In the genomic region with DNA sequence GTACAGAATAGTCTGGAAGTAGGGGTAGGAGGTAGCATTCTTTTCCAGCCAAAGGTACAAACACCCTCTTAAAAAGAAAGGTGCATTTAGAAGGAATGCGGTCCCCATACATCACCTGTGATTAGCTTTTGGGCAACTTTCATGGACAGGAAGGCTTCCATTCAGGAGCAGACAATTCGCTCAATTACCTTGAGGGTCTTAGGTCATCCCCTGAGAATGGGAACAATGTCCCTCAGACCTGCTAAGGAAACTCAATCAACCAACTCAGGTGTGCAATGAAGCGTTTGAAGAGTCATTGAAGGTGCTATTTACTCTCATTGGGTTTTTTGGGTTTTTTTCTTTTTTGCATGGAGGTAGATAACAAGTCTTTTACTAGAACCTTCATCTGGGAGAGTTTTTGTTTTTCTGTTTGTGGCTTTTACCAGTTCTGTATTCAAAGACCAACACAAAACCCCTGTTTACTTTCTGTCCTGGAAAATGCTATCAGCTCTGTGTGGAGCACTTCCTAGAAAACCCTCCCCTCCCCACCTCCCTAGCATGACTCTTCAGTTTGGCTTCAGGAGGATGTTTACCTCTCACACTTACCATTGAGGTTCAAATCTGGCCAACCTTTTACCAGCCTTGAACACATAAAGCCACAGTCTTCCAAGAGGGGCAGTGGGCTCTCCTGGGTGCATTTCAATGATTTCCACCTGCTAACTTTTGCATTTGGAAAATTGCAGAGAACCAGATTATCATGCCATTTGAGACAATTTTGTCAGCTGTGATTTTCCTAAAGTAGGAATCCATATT, we compare ENCODE assay signal across 23 cellular contexts.
DNase-seq lines count a peak whose midpoint lies in the region; ATAC-seq and TF ChIP-seq lines count a peak whose summit lies in the region.
"Had no signal": no experiment of that assay in that cellular context is flagged by ENCODE, and none has a peak within 500 bp of the region (broad histone marks: within the 10 kb centered on the region; RNA-seq: fewer than 3 reads in every experiment).

No MANE protein-coding gene starts in this region.

- H3K27me3 Mint-ChIP-seq in activated T-helper 2 cell treated with anti-CD3 and anti-CD28 coated beads, Interferon-gamma antibody, Interleukin-2, Interleukin-4, amounts not matched to agents 10 μg/mL and 5 μg/mL and 100 μg/mL, durations not matched to agents 14 hours and 24 hours and 36 hours (ENCODE audit: low read depth), result no peaks in the 10 kb centered on the region

- H3K4me2 ChIP-seq in DND-41 (ENCODE audit: insufficient read depth, low read length), result peak overlapping the region; percentile 15
- H3K4me2 ChIP-seq: smooth muscle cell had no signal

- H3K4me3 Mint-ChIP-seq in activated T-helper 2 cell treated with anti-CD3 and anti-CD28 coated beads, Interferon-gamma antibody, Interleukin-2, Interleukin-4, amounts not matched to agents 10 μg/mL and 5 μg/mL and 100 μg/mL, durations not matched to agents 14 hours and 24 hours and 36 hours (ENCODE audit: low read depth), result no peak overlapping the region
- H3K4me3 Mint-ChIP-seq: naive B cell had no signal

- no peak for TF ChIP-seq EP300 in upper lobe of left lung (IDR thresholded peaks at IDR 0.05)

- intact Hi-C loops in activated T-helper 2 cell treated with anti-CD3 and anti-CD28 coated beads, Interferon-gamma antibody, Interleukin-2, Interleukin-4, amounts not matched to agents 10 μg/mL and 5 μg/mL and 100 μg/mL, durations not matched to agents 14 hours and 24 hours and 36 hours (cut with micrococcal nuclease), result loop anchor here (5.0 kb wide), 3 partner anchors 67 to 333 kb away; no protein-coding TSS in a partner anchor

- no peak overlapping the region; the same call in 1 of the 2 replicates for H3K9ac ChIP-seq in DND-41 (ENCODE audit: low read depth, low read length)

- H3K9me3 ChIP-seq in DND-41 (ENCODE audit: insufficient read depth, low read length, severe bottlenecking), result no peaks in the 10 kb centered on the region
- H3K9me3 ChIP-seq in upper lobe of left lung, result no peaks in the 10 kb centered on the region
- H3K9me3 ChIP-seq: body of pancreas, esophagus squamous epithelium, gastroesophageal sphincter, tibial artery had no signal

- no peak for TF ChIP-seq CTCF in DND-41 (IDR thresholded peaks at IDR 0.05; ENCODE audit: borderline replicate concordance, extremely low read depth, low read length, poor library complexity, severe bottlenecking)
- TF ChIP-seq CTCF in upper lobe of left lung (IDR thresholded peaks at IDR 0.05), result no peak

- H3K27ac ChIP-seq in DND-41 (ENCODE audit: low read length) (peak overlapping the region; percentile 74), upper lobe of left lung (no peak overlapping the region)
- H3K27ac ChIP-seq: body of pancreas, esophagus squamous epithelium, gastroesophageal sphincter, tibial artery had no signal

- peak overlapping the region; percentile 2 for H3K27ac Mint-ChIP-seq in activated T-helper 2 cell treated with anti-CD3 and anti-CD28 coated beads, Interferon-gamma antibody, Interleukin-2, Interleukin-4, amounts not matched to agents 10 μg/mL and 5 μg/mL and 100 μg/mL, durations not matched to agents 14 hours and 24 hours and 36 hours
- H3K27ac Mint-ChIP-seq: activated naive CD4-positive, alpha-beta T cell treated with anti-CD3 and anti-CD28 coated beads, Interleukin-2, amount 50 U/mL, for 72 hours had no signal

- H3K27me3 ChIP-seq in DND-41 (ENCODE audit: insufficient read depth, low read length, poor library complexity), result no peaks in the 10 kb centered on the region
- no peaks in the 10 kb centered on the region for H3K27me3 ChIP-seq in upper lobe of left lung
- H3K27me3 ChIP-seq: body of pancreas, esophagus squamous epithelium, gastroesophageal sphincter had no signal

- H3K4me3 ChIP-seq in DND-41 (ENCODE audit: low read depth in 1 of 2, low read length in 2 of 2) (peak overlapping the region in 1 of 2 experiments; percentile 0; a peak in 1 of 4 replicates), upper lobe of left lung (no peak overlapping the region)
- H3K4me3 ChIP-seq: body of pancreas, esophagus squamous epithelium, gastroesophageal sphincter, smooth muscle cell, tibial artery had no signal

- no peak for TF ChIP-seq POLR2A in upper lobe of left lung (IDR thresholded peaks at IDR 0.05)

- peaks cover 75% of the 10 kb centered on the region for H3K4me1 ChIP-seq in DND-41 (ENCODE audit: insufficient read depth, low read length)
- H3K4me1 ChIP-seq in upper lobe of left lung, result peaks cover 5 to 15% (median 8%) of the 10 kb centered on the region in 4 donors
- H3K4me1 ChIP-seq: body of pancreas, tibial artery had no signal

- peaks cover 18% of the 10 kb centered on the region for H3K36me3 Mint-ChIP-seq in activated T-helper 2 cell treated with anti-CD3 and anti-CD28 coated beads, Interferon-gamma antibody, Interleukin-2, Interleukin-4, amounts not matched to agents 10 μg/mL and 5 μg/mL and 100 μg/mL, durations not matched to agents 14 hours and 24 hours and 36 hours (ENCODE audit: low read depth)
- H3K36me3 Mint-ChIP-seq: activated naive CD4-positive, alpha-beta T cell treated with anti-CD3 and anti-CD28 coated beads, Interleukin-2, amount 50 U/mL, for 72 hours; naive B cell had no signal

- DNase-seq in DMS53 (lab: John Stamatoyannopoulos, UW) (peak; percentile 47), DND-41 (peak; percentile 62), NCI-H345 (lab: John Stamatoyannopoulos, UW) (peak; percentile 31), GM03348 (ENCODE audit: low spot score) (no peak), upper lobe of left lung (no peak)
- DNase-seq in activated T-helper 2 cell treated with anti-CD3 and anti-CD28 coated beads, Interferon-gamma antibody, Interleukin-2, Interleukin-4, amounts not matched to agents 10 μg/mL and 5 μg/mL and 100 μg/mL, durations not matched to agents 14 hours and 24 hours and 36 hours (ENCODE audit: low spot score), result no peak
- DNase-seq: activated CD4-positive, alpha-beta T cell treated with anti-CD3 and anti-CD28 coated beads for 4 hours; body of pancreas; effector memory CD4-positive, alpha-beta T cell; EL; esophagus squamous epithelium; kidney glomerular epithelial cell; mammary epithelial cell; naive B cell; NCI-H226; NK-92 treated with Interleukin-12 subunit alpha and Interleukin-12 subunit beta, amount 100 ng/mL, for 24 hours; stimulated activated CD4-positive, alpha-beta T cell treated with anti-CD3 and anti-CD28 coated beads, Interleukin-2, amount 100 ng/mL, for 48 hours; stimulated activated naive CD8-positive, alpha-beta T cell treated with anti-CD3 and anti-CD28 coated beads, Interleukin-15, Interleukin-2, amounts not matched to agents 100 U/mL and 50 U/mL, for 24 hours; tibial artery had no signal

- H3K9me3 Mint-ChIP-seq in activated T-helper 2 cell treated with anti-CD3 and anti-CD28 coated beads, Interferon-gamma antibody, Interleukin-2, Interleukin-4, amounts not matched to agents 10 μg/mL and 5 μg/mL and 100 μg/mL, durations not matched to agents 14 hours and 24 hours and 36 hours, result peaks cover 7% of the 10 kb centered on the region
- H3K9me3 Mint-ChIP-seq: naive B cell had no signal

- 77 to 79% methylated on average over 3 of the region's 3 CpGs for WGBS in upper lobe of left lung, 2 donors

- H3K36me3 ChIP-seq in DND-41 (ENCODE audit: insufficient read depth, low read length) (no peaks in the 10 kb centered on the region), upper lobe of left lung (no peaks in the 10 kb centered on the region)
- H3K36me3 ChIP-seq: esophagus squamous epithelium, gastroesophageal sphincter, tibial artery had no signal

- H2AFZ ChIP-seq in DND-41 (ENCODE audit: low read depth, low read length), result peak overlapping the region; percentile 23; the same call in 1 of the 2 replicates

- H3K79me2 ChIP-seq in DND-41 (ENCODE audit: insufficient read depth, low read length), result no peaks in the 10 kb centered on the region

- peaks cover 58% of the 10 kb centered on the region for H3K4me1 Mint-ChIP-seq in activated T-helper 2 cell treated with anti-CD3 and anti-CD28 coated beads, Interferon-gamma antibody, Interleukin-2, Interleukin-4, amounts not matched to agents 10 μg/mL and 5 μg/mL and 100 μg/mL, durations not matched to agents 14 hours and 24 hours and 36 hours (ENCODE audit: low read depth)

- 0 out of 3 replicates have a peak, but pooled peaks have one; percentile 4 for ATAC-seq in DND-41 (ENCODE audit: insufficient read depth, low read depth)
- ATAC-seq in HG02885 (IDR thresholded peaks at IDR 0.05; ENCODE audit: poor library complexity, unreplicated experiment), result no peak
- no peak for ATAC-seq in upper lobe of left lung (ENCODE audit: low FRiP score in 2 of 2)
- ATAC-seq: body of pancreas; gastroesophageal sphincter; stimulated activated naive CD8-positive, alpha-beta T cell treated with anti-CD3 and anti-CD28 coated beads, Interleukin-15, Interleukin-2, amounts not matched to agents 100 U/mL and 50 U/mL, for 24 hours had no signal

- H4K20me1 ChIP-seq in DND-41 (ENCODE audit: insufficient read depth, low read length), result no peaks in the 10 kb centered on the region

Comparison
In these comparisons a context has a peak if more than half of its experiments do, and no peak if none do; other contexts are left out.
1. DNase-seq: peak in DMS53 (single experiment), DND-41 (single experiment) and NCI-H345 (single experiment); none in activated T-helper 2 cell treated with anti-CD3 and anti-CD28 coated beads, Interferon-gamma antibody, Interleukin-2, Interleukin-4, amounts not matched to agents 10 μg/mL and 5 μg/mL and 100 μg/mL, durations not matched to agents 14 hours and 24 hours and 36 hours (single experiment), GM03348 (single experiment) and upper lobe of left lung (0 of 2).